In genomic region chr2:174039551-174040416, GRCh38 we compare ENCODE assay signal across 8 cellular contexts.
DNase-seq lines count a peak whose midpoint lies in the region; ATAC-seq and TF ChIP-seq lines count a peak whose summit lies in the region.

No MANE protein-coding gene starts in this region.

- DNase-seq in BE2C (peak; percentile 74), NCI-H510A treated with DMSO at 0.1 percent for 48 hours (lab: John Stamatoyannopoulos, UW) (peak; percentile 98), dorsolateral prefrontal cortex (peak; percentile 55 to 80 (median 70)), lower lobe of right lung (peak; percentile 92)
- DNase-seq in activated CD4-positive, alpha-beta T cell treated with anti-CD3 and anti-CD28 coated beads, Interleukin-2, amount 50 U/mL, for 24 hours (ENCODE audit: low read depth in 1 of 2, low spot score in 1 of 2): peak; percentile 58 to 80
- DNase-seq in stimulated activated CD4-positive, alpha-beta T cell treated with anti-CD3 and anti-CD28 coated beads, TNF-alpha, amount 100 ng/mL, for 4 hours (ENCODE audit: low read depth in 3 of 3): peak; percentile 62 to 74 (median 74)

- H3K36me3 ChIP-seq in BE2C (no peaks in the 10 kb centered on the region), lower lobe of right lung (no peaks in the 10 kb centered on the region)

- no peaks in the 10 kb centered on the region for H3K27me3 ChIP-seq in BE2C
- peaks cover 0 to 3% (median 0%) of the 10 kb centered on the region in 45 donors for H3K27me3 ChIP-seq in dorsolateral prefrontal cortex
- H3K27me3 ChIP-seq in lower lobe of right lung (ENCODE audit: low read depth): no peaks in the 10 kb centered on the region

- intact Hi-C loops in dorsolateral prefrontal cortex (cut with DNase I) (loop anchor here (5.0 to 10.0 kb wide), 3 partner anchors 72 to 635 kb away; partner anchors contain the start of gene SP3 (in 1 of the 2)), lower lobe of right lung (cut with DNase I) (no loop called here)

- TF ChIP-seq CTCF in BE2C (IDR thresholded peaks at IDR 0.05; ENCODE audit: low read depth, low read length) (peak; percentile 76), dorsolateral prefrontal cortex (IDR thresholded peaks at IDR 0.05 in 54 of 56, conservative IDR thresholded peaks at IDR 0.05 in 2 of 56; ENCODE audit: low read depth in 1 of 56, partially characterized antibody in 56 of 56) (peak; percentile 72 to 91 (median 84)), lower lobe of right lung (IDR thresholded peaks at IDR 0.05) (peak; percentile 81)

- H3K4me1 ChIP-seq in BE2C (no peaks in the 10 kb centered on the region), lower lobe of right lung (peaks cover 28% of the 10 kb centered on the region)

- H3K9me3 ChIP-seq in BE2C (no peaks in the 10 kb centered on the region), lower lobe of right lung (no peaks in the 10 kb centered on the region)

- peak; percentile 94 for ATAC-seq in GM19043 (IDR thresholded peaks at IDR 0.05; ENCODE audit: low read depth, unreplicated experiment)
- ATAC-seq in HG03342 (IDR thresholded peaks at IDR 0.05; ENCODE audit: unreplicated experiment): peak; percentile 93
- ATAC-seq in lower lobe of right lung: peak; percentile 92 to 93

- H3K4me3 ChIP-seq in BE2C (ENCODE audit: low read depth, low read length) (no peak overlapping the region), dorsolateral prefrontal cortex (peak overlapping the region in 50 of 59 donors; percentile 1 to 59 (median 32)), lower lobe of right lung (peak overlapping the region; percentile 20)

- peak overlapping the region in 50 of 59 donors; percentile 3 to 88 (median 61) for H3K27ac ChIP-seq in dorsolateral prefrontal cortex
- H3K27ac ChIP-seq in lower lobe of right lung: peak overlapping the region; percentile 87
